ENCODE assay signal across 29 cellular contexts in genomic region chr4:178937130-178937529, GRCh38.
DNase-seq lines count a peak whose midpoint lies in the region; ATAC-seq and TF ChIP-seq lines count a peak whose summit lies in the region.
"Had no signal": no experiment of that assay in that cellular context is flagged by ENCODE, and none has a peak within 500 bp of the region (broad histone marks: within the 10 kb centered on the region; RNA-seq: fewer than 3 reads in every experiment).

No MANE protein-coding gene starts in this region.

- H3K27me3 ChIP-seq in breast epithelium (no peaks in the 10 kb centered on the region), Caco-2 (replicated peaks; ENCODE audit: control insufficient read depth, insufficient read depth, low read length) (no peaks in the 10 kb centered on the region)
- H3K27me3 ChIP-seq: body of pancreas had no signal

- H3K36me3 ChIP-seq in breast epithelium, result no peaks in the 10 kb centered on the region
- no peaks in the 10 kb centered on the region for H3K36me3 ChIP-seq in Caco-2 (ENCODE audit: control insufficient read depth, insufficient read depth, low read length)

- peaks cover 5% of the 10 kb centered on the region for H3K4me1 Mint-ChIP-seq in MCF 10A (ENCODE audit: insufficient read depth, unreplicated experiment)
- no peaks in the 10 kb centered on the region for H3K4me1 Mint-ChIP-seq in Caco-2 (ENCODE audit: low read depth, unreplicated experiment)
- peaks cover 7% of the 10 kb centered on the region for H3K4me1 Mint-ChIP-seq in WTC11
- H3K4me1 Mint-ChIP-seq: activated naive CD8-positive, alpha-beta T cell treated with anti-CD3 and anti-CD28 coated beads, Interleukin-2, amount 50 U/mL, for 24 hours; CD4-positive, CD25-positive, alpha-beta regulatory T cell; nephron; stimulated activated naive B cell treated with anti-CD40 and anti-IgM and Interleukin-4, amounts not matched to agents 10 μg/mL and 1 μg/mL and 100 μg/mL, for 72 hours had no signal

- POLR2A ChIA-PET in MCF 10A (lab: Yijun Ruan, JAX), result interaction anchor here (0.6 to 1.2 kb wide), 2 partner anchors 37 to 209 kb away, joined by 3 to 4 read pairs; no protein-coding TSS in a partner anchor
- POLR2A ChIA-PET in Caco-2 (lab: Charles Lee), result no interaction called here
- POLR2A ChIA-PET in WTC11 (lab: Charles Lee), result interaction anchor here (0.7 kb wide), 1 partner anchor 620 kb away, joined by 3 read pairs; no protein-coding TSS in a partner anchor

- H3K4me1 ChIP-seq in breast epithelium (no peaks in the 10 kb centered on the region), Caco-2 (no peaks in the 10 kb centered on the region)
- H3K4me1 ChIP-seq: body of pancreas had no signal

- H3K4me3 ChIP-seq in breast epithelium (no peak overlapping the region), epithelial cell of esophagus (ENCODE audit: low read length) (no peak overlapping the region), Caco-2 (ENCODE audit: low read depth, low read length) (no peak overlapping the region)
- H3K4me3 ChIP-seq: body of pancreas, skin epidermis had no signal

- no TSS peak for BruUV-seq in MCF 10A (replicated peaks; lab: Mats Ljungman, UMichigan)
- no TSS peak for BruUV-seq in Caco-2 (replicated peaks; lab: Mats Ljungman, UMichigan)

- no peak for ATAC-seq in WTC11
- ATAC-seq: activated CD4-positive, CD25-positive, alpha-beta regulatory T cell treated with anti-CD3 and anti-CD28 coated beads, Interleukin-2, amount 50 U/mL, for 24 hours; activated naive CD8-positive, alpha-beta T cell treated with anti-CD3 and anti-CD28 coated beads, Interleukin-2, amount 50 U/mL, for 24 hours; body of pancreas; left cardiac atrium; SK-N-SH treated with all-trans-retinoic acid at 6 μM for 48 hours; stimulated activated naive B cell treated with anti-CD40 and anti-IgM and Interleukin-4, amounts not matched to agents 10 μg/mL and 1 μg/mL and 100 μg/mL, for 72 hours had no signal

- TF ChIP-seq POLR2A in breast epithelium (IDR thresholded peaks at IDR 0.05), result no peak

- DNase-seq in MCF 10A (ENCODE audit: unreplicated experiment) (peak; percentile 68), breast epithelium (ENCODE audit: low spot score in 2 of 2) (no peak), RKO (ENCODE audit: low spot score) (peak; percentile 32), epithelial cell of esophagus (ENCODE audit: low read depth) (peak; percentile 24), NCI-H1694 (lab: John Stamatoyannopoulos, UW) (no peak), Caco-2 (no peak), WTC11 (ENCODE audit: low spot score) (no peak)
- no peak for DNase-seq in effector CD8-positive, alpha-beta T cell (lab: John Stamatoyannopoulos, UW)
- DNase-seq: 8988T; activated CD4-positive, alpha-beta T cell treated with anti-CD3 and anti-CD28 coated beads, Interleukin-2, amount 50 U/mL, for 4 hours; activated naive CD8-positive, alpha-beta T cell treated with anti-CD3 and anti-CD28 coated beads, Interleukin-2, amount 50 U/mL, for 24 hours; activated T-cell treated with anti-CD3 and anti-CD28 coated beads, Interleukin-2, amount 50 U/mL, for 48 hours; body of pancreas; CD4-positive, CD25-positive, alpha-beta regulatory T cell; EL; hippocampal formation; Kasumi-1; left cardiac atrium; NCI-H1048; NCI-H446; NCI-H82; stimulated activated naive B cell treated with anti-CD40 and anti-IgM and Interleukin-4, amounts not matched to agents 10 μg/mL and 1 μg/mL and 100 μg/mL, for 72 hours; substantia nigra; trophoblast cell had no signal

- H3K9me3 Mint-ChIP-seq in MCF 10A (ENCODE audit: unreplicated experiment) (no peaks in the 10 kb centered on the region), Caco-2 (ENCODE audit: unreplicated experiment) (peaks cover 16% of the 10 kb centered on the region), WTC11 (peaks cover 13% of the 10 kb centered on the region)
- H3K9me3 Mint-ChIP-seq: nephron; T-helper 1 cell treated with Interleukin-12 subunit alpha and Interleukin-12 subunit beta and Interleukin-4 antibody, amounts not matched to agents 30 μg/mL and 1 μg/mL, for 36 hours had no signal

- H3K9me3 ChIP-seq in breast epithelium, result no peaks in the 10 kb centered on the region
- no peaks in the 10 kb centered on the region for H3K9me3 ChIP-seq in Caco-2
- H3K9me3 ChIP-seq: body of pancreas had no signal

- intact Hi-C loops in MCF 10A (cut with micrococcal nuclease), result no loop called here
- intact Hi-C loops in breast epithelium (cut with DNase I; ENCODE audit: low total_unique reads), result no loop called here
- intact Hi-C loops in Caco-2 (cut with micrococcal nuclease; ENCODE audit: unreplicated experiment), result no loop called here

- H3K27ac ChIP-seq in breast epithelium, result no peak overlapping the region
- H3K27ac ChIP-seq: body of pancreas, skin epidermis had no signal

- no peaks in the 10 kb centered on the region for H3K27me3 Mint-ChIP-seq in MCF 10A (ENCODE audit: insufficient read depth, unreplicated experiment)
- H3K27me3 Mint-ChIP-seq in Caco-2 (ENCODE audit: insufficient read depth, unreplicated experiment), result peaks cover 3% of the 10 kb centered on the region
- H3K27me3 Mint-ChIP-seq in WTC11 (ENCODE audit: low read depth), result no peaks in the 10 kb centered on the region
- H3K27me3 Mint-ChIP-seq: activated naive CD8-positive, alpha-beta T cell treated with anti-CD3 and anti-CD28 coated beads, Interleukin-2, amount 50 U/mL, for 24 hours; CD4-positive, CD25-positive, alpha-beta regulatory T cell; stimulated activated naive B cell treated with anti-CD40 and anti-IgM and Interleukin-4, amounts not matched to agents 10 μg/mL and 1 μg/mL and 100 μg/mL, for 72 hours had no signal

- CTCF ChIA-PET in MCF 10A (lab: Yijun Ruan, JAX) (interaction anchor here (0.6 to 0.9 kb wide), 2 partner anchors 370 to 1107 kb away, joined by 4 to 5 read pairs; no protein-coding TSS in a partner anchor), Caco-2 (lab: Charles Lee) (no interaction called here), WTC11 (lab: Charles Lee) (no interaction called here)

- H3K4me3 Mint-ChIP-seq in MCF 10A (ENCODE audit: unreplicated experiment), result no peak overlapping the region
- H3K4me3 Mint-ChIP-seq in Caco-2 (ENCODE audit: unreplicated experiment), result no peak overlapping the region
- H3K4me3 Mint-ChIP-seq in WTC11, result no peak overlapping the region
- H3K4me3 Mint-ChIP-seq: activated naive CD8-positive, alpha-beta T cell treated with anti-CD3 and anti-CD28 coated beads, Interleukin-2, amount 50 U/mL, for 24 hours; CD4-positive, CD25-positive, alpha-beta regulatory T cell; nephron; stimulated activated naive B cell treated with anti-CD40 and anti-IgM and Interleukin-4, amounts not matched to agents 10 μg/mL and 1 μg/mL and 100 μg/mL, for 72 hours; T-helper 1 cell treated with Interleukin-12 subunit alpha and Interleukin-12 subunit beta and Interleukin-4 antibody, amounts not matched to agents 30 μg/mL and 1 μg/mL, for 36 hours had no signal

- no peaks in the 10 kb centered on the region for H3K36me3 Mint-ChIP-seq in MCF 10A (ENCODE audit: insufficient read depth, unreplicated experiment)
- H3K36me3 Mint-ChIP-seq in Caco-2 (ENCODE audit: insufficient read depth, unreplicated experiment), result no peaks in the 10 kb centered on the region
- H3K36me3 Mint-ChIP-seq in WTC11, result no peaks in the 10 kb centered on the region
- H3K36me3 Mint-ChIP-seq: CD4-positive, CD25-positive, alpha-beta regulatory T cell; stimulated activated naive B cell treated with anti-CD40 and anti-IgM and Interleukin-4, amounts not matched to agents 10 μg/mL and 1 μg/mL and 100 μg/mL, for 72 hours had no signal

- no peak for TF ChIP-seq CTCF in MCF 10A (IDR thresholded peaks at IDR 0.05; ENCODE audit: unreplicated experiment)
- TF ChIP-seq CTCF in breast epithelium (IDR thresholded peaks at IDR 0.05), result no peak
- no peak for TF ChIP-seq CTCF in epithelial cell of esophagus (IDR thresholded peaks at IDR 0.05; ENCODE audit: insufficient read depth, low read depth, low read length, missing control alignments)
- no peak for TF ChIP-seq CTCF in Caco-2 (IDR thresholded peaks at IDR 0.05; ENCODE audit: insufficient read depth in 1 of 2, low read depth in 1 of 2, low read length in 1 of 2, severe bottlenecking in 1 of 2, unreplicated experiment in 1 of 2)
- TF ChIP-seq CTCF in WTC11 (IDR thresholded peaks at IDR 0.05), result no peak

- H3K27ac Mint-ChIP-seq in MCF 10A (ENCODE audit: low read depth, unreplicated experiment) (no peak overlapping the region), Caco-2 (ENCODE audit: unreplicated experiment) (no peak overlapping the region), WTC11 (no peak overlapping the region)
- H3K27ac Mint-ChIP-seq: activated naive CD8-positive, alpha-beta T cell treated with anti-CD3 and anti-CD28 coated beads, Interleukin-2, amount 50 U/mL, for 24 hours; CD4-positive, CD25-positive, alpha-beta regulatory T cell; nephron; stimulated activated naive B cell treated with anti-CD40 and anti-IgM and Interleukin-4, amounts not matched to agents 10 μg/mL and 1 μg/mL and 100 μg/mL, for 72 hours; T-helper 1 cell treated with Interleukin-12 subunit alpha and Interleukin-12 subunit beta and Interleukin-4 antibody, amounts not matched to agents 30 μg/mL and 1 μg/mL, for 36 hours had no signal

TF ChIP-seq in WTC11, 78 proteins besides CTCF, POLR2A, EP300 and RAD21 (continues in another document):
- TF ChIP-seq NFE2L1 (CRISPR knock-in tag; IDR thresholded peaks at IDR 0.05) (no peak), RELA (CRISPR knock-in tag; IDR thresholded peaks at IDR 0.05; ENCODE audit: borderline replicate concordance) (no peak), HMGA2 (CRISPR knock-in tag; IDR thresholded peaks at IDR 0.05) (no peak), NFYB (CRISPR knock-in tag; conservative IDR thresholded peaks at IDR 0.05; ENCODE audit: low read depth) (no peak), SP1 (CRISPR knock-in tag; conservative IDR thresholded peaks at IDR 0.05) (no peak), GTF2I (CRISPR knock-in tag; conservative IDR thresholded peaks at IDR 0.05) (no peak), ETV6 (CRISPR knock-in tag; IDR thresholded peaks at IDR 0.05) (no peak), NR2C2 (CRISPR knock-in tag; IDR thresholded peaks at IDR 0.05) (no peak), PREB (CRISPR knock-in tag; IDR thresholded peaks at IDR 0.05; ENCODE audit: borderline replicate concordance) (no peak)

Comparison
In these comparisons a context has a peak if more than half of its experiments do, and no peak if none do; other contexts are left out.
1. DNase-seq: peak in MCF 10A (single experiment), RKO (single experiment) and epithelial cell of esophagus (single experiment); none in breast epithelium (0 of 2), effector CD8-positive, alpha-beta T cell (single experiment), NCI-H1694 (single experiment), Caco-2 (0 of 2) and WTC11 (single experiment).